Comparison of ENCODE assay signal across 9 cellular contexts in genomic region chr10:25820496-25821415, GRCh38.
A peak's percentile ranks its signal among the peaks of the same experiment; 100 is the strongest.
DNase-seq lines count a peak whose midpoint lies in the region; ATAC-seq and TF ChIP-seq lines count a peak whose summit lies in the region.
"Had no signal": no experiment of that assay in that cellular context is flagged by ENCODE, and none has a peak within 500 bp of the region (broad histone marks: within the 10 kb centered on the region; RNA-seq: fewer than 3 reads in every experiment).

No MANE protein-coding gene starts in this region.

- BruUV-seq in Calu3 (replicated peaks; lab: Mats Ljungman, UMichigan): no TSS peak

- H4K20me1 ChIP-seq in BLaER1 treated with 17β-estradiol and CSF1 and Interleukin-3, amounts not matched to agents 10 nM and 100 nM: no peaks in the 10 kb centered on the region

- peaks cover 17 to 33% (median 31%) of the 10 kb centered on the region in 10 experiments for H3K4me1 ChIP-seq in BLaER1 treated with 17β-estradiol and CSF1 and Interleukin-3, amounts not matched to agents 10 nM and 100 nM

- H3K9ac ChIP-seq in BLaER1 treated with 17β-estradiol and CSF1 and Interleukin-3, amounts not matched to agents 10 nM and 100 nM: peak overlapping the region in 10 of 11 experiments; percentile 4 to 53 (median 28); a peak in 7 of 22 replicates

- no peaks in the 10 kb centered on the region for H3K27me3 ChIP-seq in BLaER1 treated with 17β-estradiol and CSF1 and Interleukin-3, amounts not matched to agents 10 nM and 100 nM

- peak overlapping the region; percentile 59 to 66 for H3K4me3 Mint-ChIP-seq in effector memory CD8-positive, alpha-beta T cell
- H3K4me3 Mint-ChIP-seq in Calu3 (ENCODE audit: low read depth, unreplicated experiment): no peak overlapping the region

- H3K4me3 ChIP-seq in BLaER1 treated with 17β-estradiol and CSF1 and Interleukin-3, amounts not matched to agents 10 nM and 100 nM: peak overlapping the region in 4 of 10 experiments; percentile 12 to 30 (median 24); a peak in 5 of 20 replicates

- CTCF ChIA-PET in Calu3 (lab: Charles Lee): interaction anchor here (0.5 kb wide), 1 partner anchor 81 kb away, joined by 3 read pairs; no protein-coding TSS in a partner anchor

- H3K27me3 Mint-ChIP-seq in effector memory CD8-positive, alpha-beta T cell: no peaks in the 10 kb centered on the region
- no peaks in the 10 kb centered on the region for H3K27me3 Mint-ChIP-seq in Calu3 (ENCODE audit: unreplicated experiment)

- intact Hi-C loops in Calu3 (cut with micrococcal nuclease; ENCODE audit: unreplicated experiment): no loop called here

- peaks cover 0 to 9% (median 0%) of the 10 kb centered on the region in 11 experiments; a peak in 2 of 22 replicates for H3K9me3 ChIP-seq in BLaER1 treated with 17β-estradiol and CSF1 and Interleukin-3, amounts not matched to agents 10 nM and 100 nM (replicated peaks in 1 of 11)

- H3K36me3 ChIP-seq in BLaER1 treated with 17β-estradiol and CSF1 and Interleukin-3, amounts not matched to agents 10 nM and 100 nM: no peaks in the 10 kb centered on the region

- H3K4me1 Mint-ChIP-seq in effector memory CD8-positive, alpha-beta T cell (ENCODE audit: low read depth in 2 of 2): peaks cover 0 to 4% of the 10 kb centered on the region in 2 donors
- H3K4me1 Mint-ChIP-seq in Calu3 (ENCODE audit: low read depth, unreplicated experiment): no peaks in the 10 kb centered on the region

- H3K27ac ChIP-seq in BLaER1 treated with 17β-estradiol and CSF1 and Interleukin-3, amounts not matched to agents 10 nM and 100 nM: peak overlapping the region in 10 of 11 experiments; percentile 30 to 79 (median 66); a peak in 20 of 22 replicates

- peak overlapping the region in 1 of 2 donors; percentile 68 for H3K27ac Mint-ChIP-seq in effector memory CD8-positive, alpha-beta T cell
- no peak overlapping the region for H3K27ac Mint-ChIP-seq in Calu3 (ENCODE audit: unreplicated experiment)

- DNase-seq in NCI-H446 (lab: John Stamatoyannopoulos, UW) (peak; percentile 8 to 61), H4 (ENCODE audit: low spot score) (no peak), Calu3 (no peak)
- DNase-seq in effector memory CD8-positive, alpha-beta T cell: no peak
- DNase-seq: glutamatergic neuron had no signal

- no peak for TF ChIP-seq CTCF in Calu3 (IDR thresholded peaks at IDR 0.05; ENCODE audit: unreplicated experiment)

- H3K9me3 Mint-ChIP-seq in effector memory CD8-positive, alpha-beta T cell: peaks cover 2 to 9% of the 10 kb centered on the region in 2 donors
- H3K9me3 Mint-ChIP-seq in Calu3 (ENCODE audit: low read depth, unreplicated experiment): no peaks in the 10 kb centered on the region

- H3K36me3 Mint-ChIP-seq in effector memory CD8-positive, alpha-beta T cell (ENCODE audit: insufficient read depth): no peaks in the 10 kb centered on the region
- no peaks in the 10 kb centered on the region for H3K36me3 Mint-ChIP-seq in Calu3 (ENCODE audit: insufficient read depth, unreplicated experiment)

- ATAC-seq in GM18499 (IDR thresholded peaks at IDR 0.05; ENCODE audit: insufficient read depth, unreplicated experiment) (peak; percentile 57), GM18858 (IDR thresholded peaks at IDR 0.05; ENCODE audit: unreplicated experiment) (no peak), GM19452 (IDR thresholded peaks at IDR 0.05; ENCODE audit: unreplicated experiment) (no peak)
- no peak for ATAC-seq in effector memory CD8-positive, alpha-beta T cell (replicated peaks)

- peak overlapping the region; percentile 55 to 79 (median 69) for H3K4me2 ChIP-seq in BLaER1 treated with 17β-estradiol and CSF1 and Interleukin-3, amounts not matched to agents 10 nM and 100 nM

Comparison
In these comparisons a context has a peak if more than half of its experiments do, and no peak if none do; other contexts are left out.
1. DNase-seq: peak in NCI-H446 (2 of 2); none in effector memory CD8-positive, alpha-beta T cell (0 of 3), H4 (single experiment) and Calu3 (single experiment).